In genomic region chr3:153268564-153269279, GRCh38 we compare ENCODE assay signal across 32 cellular contexts.
"Had no signal": no experiment of that assay in that cellular context is flagged by ENCODE, and none has a peak within 500 bp of the region (broad histone marks: within the 10 kb centered on the region; RNA-seq: fewer than 3 reads in every experiment).

No MANE protein-coding gene starts in this region.

- H3K4me1 ChIP-seq: ascending aorta had no signal

- H3K27me3 ChIP-seq: ascending aorta, cardiac muscle cell, MG63 had no signal

- H3K4me3 ChIP-seq: ascending aorta, cardiac muscle cell, MG63 had no signal

- H3K27ac ChIP-seq: ascending aorta, cardiac muscle cell, WERI-Rb-1 had no signal

- H3K9me3 ChIP-seq: ascending aorta, MG63 had no signal

- ATAC-seq: activated CD8-positive, alpha-beta memory T cell treated with anti-CD3 and anti-CD28 coated beads, Interleukin-2, amount 10 ng/mL, durations not matched to agents 7 days and 5 days had no signal

- H3K4me3 Mint-ChIP-seq: activated CD4-positive, alpha-beta memory T cell treated with anti-CD3 and anti-CD28 coated beads, Interleukin-2, amount 10 ng/mL, durations not matched to agents 7 days and 5 days; activated CD8-positive, alpha-beta memory T cell treated with anti-CD3 and anti-CD28 coated beads, Interleukin-2, amount 10 ng/mL, durations not matched to agents 7 days and 5 days; activated naive CD4-positive, alpha-beta T cell treated with anti-CD3 and anti-CD28 coated beads, Interleukin-2, amount 50 U/mL, for 24 hours; activated naive CD8-positive, alpha-beta T cell treated with anti-CD3 and anti-CD28 coated beads, Interleukin-2, amount 10 ng/mL, durations not matched to agents 7 days and 5 days had no signal

- H3K27ac Mint-ChIP-seq: activated CD4-positive, alpha-beta memory T cell treated with anti-CD3 and anti-CD28 coated beads, Interleukin-2, amount 10 ng/mL, durations not matched to agents 7 days and 5 days; activated CD8-positive, alpha-beta memory T cell treated with anti-CD3 and anti-CD28 coated beads, Interleukin-2, amount 10 ng/mL, durations not matched to agents 7 days and 5 days; activated naive CD4-positive, alpha-beta T cell treated with anti-CD3 and anti-CD28 coated beads, Interleukin-2, amount 50 U/mL, for 24 hours; activated naive CD8-positive, alpha-beta T cell treated with anti-CD3 and anti-CD28 coated beads, Interleukin-2, amount 10 ng/mL, durations not matched to agents 7 days and 5 days had no signal

- DNase-seq: activated CD4-positive, alpha-beta memory T cell treated with anti-CD3 and anti-CD28 coated beads, Interleukin-2, amount 10 ng/mL, durations not matched to agents 7 days and 5 days; activated CD4-positive, alpha-beta T cell treated with anti-CD3 and anti-CD28 coated beads for 1 hour; activated CD4-positive, alpha-beta T cell treated with anti-CD3 and anti-CD28 coated beads for 48 hours; activated CD4-positive, CD25-positive, alpha-beta regulatory T cell; activated CD8-positive, alpha-beta memory T cell treated with anti-CD3 and anti-CD28 coated beads for 24 hours; activated CD8-positive, alpha-beta memory T cell treated with anti-CD3 and anti-CD28 coated beads, Interleukin-2, amount 10 ng/mL, durations not matched to agents 7 days and 5 days; activated CD8-positive, alpha-beta memory T cell treated with anti-CD3 and anti-CD28 coated beads, Interleukin-2, amount 50 U/mL, for 48 hours; activated effector memory CD4-positive, alpha-beta T cell treated with Interleukin-2 at 50 U/mL for 16 hours; activated naive CD4-positive, alpha-beta T cell treated with Interleukin-2 at 50 U/mL for 16 hours; activated naive CD8-positive, alpha-beta T cell treated with anti-CD3 and anti-CD28 coated beads, Interleukin-2, amount 10 ng/mL, durations not matched to agents 7 days and 5 days; activated T-cell treated with anti-CD3 and anti-CD28 coated beads, Interleukin-2, amount 50 U/mL, for 48 hours; amygdala; Kasumi-1; KG1; MG63; NCI-H1048; NCI-H1436 treated with DMSO at 0.1 percent for 48 hours; NCI-H1694 treated with DMSO at 0.1 percent for 48 hours; NCI-H2029; NCI-H345; NCI-H524 treated with DMSO at 0.1 percent for 48 hours; NK-92 treated with Interleukin-12 subunit alpha and Interleukin-12 subunit beta, amount 100 ng/mL, for 24 hours; OCI-M1; Right ventricle myocardium superior; SW 1271; T-helper 1 cell; T-helper 2 cell; T-helper 9 cell; WERI-Rb-1 had no signal

- H3K36me3 Mint-ChIP-seq: activated naive CD4-positive, alpha-beta T cell treated with anti-CD3 and anti-CD28 coated beads, Interleukin-2, amount 50 U/mL, for 24 hours had no signal

- H3K36me3 ChIP-seq: ascending aorta, cardiac muscle cell, MG63, WERI-Rb-1 had no signal

- H3K27me3 Mint-ChIP-seq: activated CD4-positive, alpha-beta memory T cell treated with anti-CD3 and anti-CD28 coated beads, Interleukin-2, amount 10 ng/mL, durations not matched to agents 7 days and 5 days; activated CD8-positive, alpha-beta memory T cell treated with anti-CD3 and anti-CD28 coated beads, Interleukin-2, amount 10 ng/mL, durations not matched to agents 7 days and 5 days; activated naive CD4-positive, alpha-beta T cell treated with anti-CD3 and anti-CD28 coated beads, Interleukin-2, amount 50 U/mL, for 24 hours; activated naive CD8-positive, alpha-beta T cell treated with anti-CD3 and anti-CD28 coated beads, Interleukin-2, amount 10 ng/mL, durations not matched to agents 7 days and 5 days had no signal
